ENCODE assay signal across 14 cellular contexts in genomic region chr3:4306860-4307259, GRCh38. TPM values are rescaled to one million over a fixed set of nuclear protein-coding genes. Genes with fewer than 3 reads are reported as not detected.
DNase-seq lines count a peak whose midpoint lies in the region; ATAC-seq and TF ChIP-seq lines count a peak whose summit lies in the region.
"Had no signal": no experiment of that assay in that cellular context is flagged by ENCODE, and none has a peak within 500 bp of the region (broad histone marks: within the 10 kb centered on the region; RNA-seq: fewer than 3 reads in every experiment).

No MANE protein-coding gene starts in this region.

- CTCF ChIA-PET in activated CD4-positive, alpha-beta T cell treated with anti-CD3 and anti-CD28 coated beads, Interleukin-2, amount 10 ng/mL, durations not matched to agents 7 days and 5 days (lab: Charles Lee), result interaction anchor here (1.7 kb wide), 1 partner anchor 10 kb away, joined by 6 read pairs; no protein-coding TSS in a partner anchor

- peaks cover 16% of the 10 kb centered on the region for H3K36me3 Mint-ChIP-seq in mesothelial cell of epicardium
- peaks cover 16% of the 10 kb centered on the region for H3K36me3 Mint-ChIP-seq in activated CD4-positive, alpha-beta T cell treated with anti-CD3 and anti-CD28 coated beads, Interleukin-2, amount 10 ng/mL, durations not matched to agents 7 days and 5 days (ENCODE audit: low read depth)
- H3K36me3 Mint-ChIP-seq: memory B cell had no signal

- H3K9ac ChIP-seq in SK-N-MC (ENCODE audit: insufficient read length) (no peak overlapping the region), fibroblast of lung (ENCODE audit: insufficient read depth, low read length) (no peak overlapping the region)

- peak overlapping the region; percentile 27 for H3K27ac Mint-ChIP-seq in mesothelial cell of epicardium
- no peak overlapping the region for H3K27ac Mint-ChIP-seq in activated CD4-positive, alpha-beta T cell treated with anti-CD3 and anti-CD28 coated beads, Interleukin-2, amount 10 ng/mL, durations not matched to agents 7 days and 5 days
- H3K27ac Mint-ChIP-seq: memory B cell had no signal

- no peaks in the 10 kb centered on the region for H3K27me3 ChIP-seq in fibroblast of lung (ENCODE audit: control insufficient read depth, insufficient read depth, low read length)

- no peak overlapping the region for H3K4me3 ChIP-seq in SK-N-MC
- H3K4me3 ChIP-seq in fibroblast of lung (replicated peaks in 1 of 4; ENCODE audit: control extremely low read depth in 1 of 4, insufficient read depth in 1 of 4, low read depth in 3 of 4, low read length in 4 of 4), result no peak overlapping the region
- H3K4me3 ChIP-seq: GM12878 had no signal

- H4K20me1 ChIP-seq in fibroblast of lung (ENCODE audit: control insufficient read depth, extremely low read depth, insufficient read depth, low read length), result no peaks in the 10 kb centered on the region

- no peaks in the 10 kb centered on the region for H3K27me3 Mint-ChIP-seq in mesothelial cell of epicardium (ENCODE audit: low read depth)
- H3K27me3 Mint-ChIP-seq in activated CD4-positive, alpha-beta T cell treated with anti-CD3 and anti-CD28 coated beads, Interleukin-2, amount 10 ng/mL, durations not matched to agents 7 days and 5 days, result no peaks in the 10 kb centered on the region
- H3K27me3 Mint-ChIP-seq: memory B cell had no signal

- no peaks in the 10 kb centered on the region for H3K9me3 ChIP-seq in SK-N-MC (ENCODE audit: low read depth, low read length)
- H3K9me3 ChIP-seq in fibroblast of lung (ENCODE audit: control insufficient read depth, insufficient read depth, low read depth, low read length), result no peaks in the 10 kb centered on the region

- peaks cover 56% of the 10 kb centered on the region for H3K4me1 Mint-ChIP-seq in mesothelial cell of epicardium
- H3K4me1 Mint-ChIP-seq in activated CD4-positive, alpha-beta T cell treated with anti-CD3 and anti-CD28 coated beads, Interleukin-2, amount 10 ng/mL, durations not matched to agents 7 days and 5 days, result peaks cover 22% of the 10 kb centered on the region

- no peak overlapping the region for H3K4me2 ChIP-seq in fibroblast of lung (ENCODE audit: extremely low read depth, insufficient read depth, low read length)

- POLR2A ChIA-PET in activated CD4-positive, alpha-beta T cell treated with anti-CD3 and anti-CD28 coated beads, Interleukin-2, amount 10 ng/mL, durations not matched to agents 7 days and 5 days (lab: Charles Lee), result no interaction called here

- no peak overlapping the region for H3K4me3 Mint-ChIP-seq in mesothelial cell of epicardium
- no peak overlapping the region for H3K4me3 Mint-ChIP-seq in activated CD4-positive, alpha-beta T cell treated with anti-CD3 and anti-CD28 coated beads, Interleukin-2, amount 10 ng/mL, durations not matched to agents 7 days and 5 days
- H3K4me3 Mint-ChIP-seq: memory B cell had no signal

- no peaks in the 10 kb centered on the region for H3K4me1 ChIP-seq in fibroblast of lung (ENCODE audit: control insufficient read depth, extremely low read depth, insufficient read depth, low read length)

- no peak for DNase-seq in SK-N-MC (ENCODE audit: low read depth, low spot score)
- peak; percentile 17 to 53 for DNase-seq in fibroblast of lung (ENCODE audit: low read depth in 2 of 2)
- no peak for DNase-seq in mesothelial cell of epicardium (ENCODE audit: low spot score in 2 of 2, unreplicated experiment in 2 of 2)
- no peak for DNase-seq in NCI-H345 treated with DMSO at 0.1 percent for 48 hours (lab: John Stamatoyannopoulos, UW; ENCODE audit: unreplicated experiment)
- DNase-seq in activated CD4-positive, alpha-beta T cell treated with anti-CD3 and anti-CD28 coated beads, Interleukin-2, amount 10 ng/mL, durations not matched to agents 7 days and 5 days, result no peak
- no peak for DNase-seq in omental fat pad (ENCODE audit: low spot score)
- DNase-seq in NCI-H2029 treated with DMSO at 0.1 percent for 48 hours (lab: John Stamatoyannopoulos, UW), result no peak
- DNase-seq: activated naive CD4-positive, alpha-beta T cell treated with Interleukin-2 at 50 U/mL for 16 hours; AML-193; HCEC 1CT; head of caudate nucleus had no signal

- ATAC-seq in omental fat pad (ENCODE audit: low FRiP score), result no peak
- ATAC-seq: GM12878 had no signal

- H3K79me2 ChIP-seq in fibroblast of lung (ENCODE audit: control insufficient read depth, insufficient read depth, low read length), result no peaks in the 10 kb centered on the region

- H3K27ac ChIP-seq in SK-N-MC, result peak overlapping the region; percentile 74
- H3K27ac ChIP-seq in fibroblast of lung (ENCODE audit: insufficient read depth, low read length), result no peak overlapping the region
- H3K27ac ChIP-seq in temporal lobe (ENCODE audit: low read depth, low read length), result peak overlapping the region; percentile 62

- TF ChIP-seq CTCF in fibroblast of lung (conservative IDR thresholded peaks at IDR 0.05 in 1 of 2, IDR thresholded peaks at IDR 0.05 in 1 of 2; ENCODE audit: low read depth in 1 of 2, low read length in 2 of 2) (no peak), mesothelial cell of epicardium (IDR thresholded peaks at IDR 0.05; ENCODE audit: unreplicated experiment) (no peak), omental fat pad (IDR thresholded peaks at IDR 0.05) (no peak)

- H3K9me3 Mint-ChIP-seq in mesothelial cell of epicardium, result no peaks in the 10 kb centered on the region
- H3K9me3 Mint-ChIP-seq in activated CD4-positive, alpha-beta T cell treated with anti-CD3 and anti-CD28 coated beads, Interleukin-2, amount 10 ng/mL, durations not matched to agents 7 days and 5 days, result no peaks in the 10 kb centered on the region
- H3K9me3 Mint-ChIP-seq: memory B cell had no signal

- H2AFZ ChIP-seq in fibroblast of lung (ENCODE audit: low read length), result no peak overlapping the region

- H3K36me3 ChIP-seq in SK-N-MC (ENCODE audit: insufficient read depth, low read length) (no peaks in the 10 kb centered on the region), fibroblast of lung (ENCODE audit: control insufficient read depth, insufficient read depth, low read length) (no peaks in the 10 kb centered on the region)

RNA-seq across cellular contexts. Expression of gene SETMAR, which starts 3.7 kb away (rescaled TPM):
- 13.9 and 14.1 TPM in 2 replicates for total RNA-seq in fibroblast of lung
- 12.3 and 14.7 TPM in 2 replicates for polyA plus RNA-seq in fibroblast of lung
- 8.9 and 11.8 TPM in 2 replicates for polyA plus RNA-seq in fibroblast of lung (2012)
- 6.0 TPM in 1 of 2 replicates, not detected in the other for polyA minus RNA-seq in fibroblast of lung (ENCODE audit: low replicate concordance)
- total RNA-seq in mesothelial cell of epicardium, result 32.3 to 37.2 TPM (median 36.6 TPM) in 3 replicates
- 34.9 TPM for total RNA-seq in temporal lobe
- 10 to 100 TPM; 14.9 to 15.5 TPM for total RNA-seq in activated CD4-positive, alpha-beta T cell treated with anti-CD3 and anti-CD28 coated beads, Interleukin-2, amount 10 ng/mL, durations not matched to agents 7 days and 5 days
- 10 to 100 TPM; 24.7 to 30.3 (median 28.4) TPM for total RNA-seq in omental fat pad

Comparison
In these comparisons a context has a peak if more than half of its experiments do, and no peak if none do; other contexts are left out.
1. DNase-seq: peak in fibroblast of lung (2 of 2); none in SK-N-MC (single experiment), mesothelial cell of epicardium (0 of 2), NCI-H345 treated with DMSO at 0.1 percent for 48 hours (single experiment), activated CD4-positive, alpha-beta T cell treated with anti-CD3 and anti-CD28 coated beads, Interleukin-2, amount 10 ng/mL, durations not matched to agents 7 days and 5 days (single experiment), omental fat pad (single experiment) and NCI-H2029 treated with DMSO at 0.1 percent for 48 hours (single experiment).